8 cellular contexts compared by ENCODE assay signal in the genomic region with DNA sequence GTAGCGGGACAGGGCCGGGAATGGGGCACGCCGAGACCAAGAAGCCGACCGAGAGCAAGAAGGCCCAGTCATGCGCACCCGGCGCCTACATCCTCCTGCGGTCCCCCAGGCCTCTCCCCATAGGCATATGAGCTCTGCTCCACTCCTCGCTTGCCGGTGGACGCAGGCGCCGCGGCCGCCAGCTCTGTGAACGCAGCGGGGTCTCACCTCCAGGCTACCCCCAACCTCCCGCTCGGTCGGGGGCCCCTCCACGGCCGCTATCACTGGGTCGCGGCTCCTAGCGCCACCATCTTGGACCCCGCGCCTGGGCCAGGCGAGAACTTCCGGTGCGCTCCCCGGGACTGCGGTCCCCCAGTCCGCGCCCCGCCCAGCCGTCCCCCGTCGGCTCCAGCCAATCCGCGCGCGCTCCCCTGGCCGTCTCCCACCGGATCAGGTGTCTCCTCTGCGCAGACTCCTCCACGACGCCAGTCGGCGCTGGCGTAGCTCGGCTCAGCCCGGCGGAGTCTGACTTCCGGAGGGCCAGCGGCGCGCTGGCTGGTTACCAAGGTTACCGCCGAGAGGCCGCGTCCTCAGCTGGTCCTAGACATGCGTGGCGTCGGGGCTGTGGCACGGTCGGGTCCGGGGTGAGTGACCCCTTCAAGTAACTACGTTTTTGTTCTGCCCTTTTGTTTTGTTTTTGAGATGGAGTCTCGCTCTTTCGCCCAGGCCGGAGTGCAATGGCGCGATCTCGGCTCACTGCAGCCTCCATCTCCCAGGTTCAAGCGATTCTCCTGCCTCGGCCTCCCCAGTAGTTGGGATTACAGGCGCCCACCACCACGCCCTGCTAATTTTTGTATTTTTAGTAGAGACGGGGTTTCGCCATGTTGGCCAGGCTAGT. TPM values are rescaled to one million over a fixed set of nuclear protein-coding genes. Genes with fewer than 3 reads are reported as not detected.
DNase-seq lines count a peak whose midpoint lies in the region; TF ChIP-seq lines count a peak whose summit lies in the region.

A gene (minus strand): TSS at position 328 of the 877 bp plus-strand sequence. CDS start 7,612 bp downstream, outside the sequence.

- peaks cover 7% of the 10 kb centered on the region for H3K9me3 ChIP-seq in suprapubic skin

- WGBS in suprapubic skin, result 5% methylated on average over 29 of the region's 82 CpGs

- peak within 1 kb of the TSS; percentile 79 for H3K27ac ChIP-seq in suprapubic skin

- H3K4me1 ChIP-seq in suprapubic skin, result peaks cover 18% of the 10 kb centered on the region

- TF ChIP-seq POLR2A in suprapubic skin (IDR thresholded peaks at IDR 0.05), result peak in 1 of 2 donors; percentile 71

- TF ChIP-seq CTCF in GM06990 (IDR thresholded peaks at IDR 0.05; ENCODE audit: insufficient read depth, low read length, poor library complexity, severe bottlenecking) (peak; percentile 84), HFF-Myc (IDR thresholded peaks at IDR 0.05; ENCODE audit: low read depth, low read length, missing control alignments) (peak; percentile 72), suprapubic skin (IDR thresholded peaks at IDR 0.05) (peak; percentile 49 to 86)

- H3K27me3 ChIP-seq in GM06990 (replicated peaks; ENCODE audit: control insufficient read depth, insufficient read depth, low read length), result no peaks in the 10 kb centered on the region
- no peaks in the 10 kb centered on the region for H3K27me3 ChIP-seq in suprapubic skin

- TF ChIP-seq EP300 in suprapubic skin (IDR thresholded peaks at IDR 0.05), result no peak

- DNase-seq in GM06990 (ENCODE audit: extremely low read depth, insufficient read length) (peak; percentile 99), HFF-Myc (ENCODE audit: extremely low read depth, low read depth) (peak; percentile 81), NAMALWA (ENCODE audit: low spot score) (peak; percentile 89), SK-N-DZ (ENCODE audit: low spot score) (peak; percentile 97), glomerular endothelial cell (ENCODE audit: extremely low read depth, low read depth, low spot score) (peak; percentile 27), occipital lobe (lab: John Stamatoyannopoulos, UW) (peak; percentile 90), suprapubic skin (ENCODE audit: low spot score in 2 of 2) (peak; percentile 98)
- DNase-seq in activated naive CD4-positive, alpha-beta T cell treated with anti-CD3 and anti-CD28 coated beads, Interleukin-2, amount 50 U/mL, for 16 hours, result peak; percentile 99

- H3K4me3 ChIP-seq in GM06990 (replicated peaks; ENCODE audit: low read depth, low read length) (peak within 1 kb of the TSS; percentile 97), HFF-Myc (replicated peaks; ENCODE audit: low read depth, low read length) (peak within 1 kb of the TSS; percentile 76), suprapubic skin (peak within 1 kb of the TSS; percentile 94)

- H3K36me3 ChIP-seq in GM06990 (ENCODE audit: control insufficient read depth, insufficient read depth, low read length) (peaks cover 3% of the 10 kb centered on the region), suprapubic skin (peaks cover 11% of the 10 kb centered on the region)

RNA-seq across cellular contexts. Expression of the gene that starts here (rescaled TPM):
- polyA plus RNA-seq in SK-N-DZ (2014; cell fraction: cytosol; rRNA removed), result 23.8 and 27.3 TPM in 2 replicates
- polyA plus RNA-seq in SK-N-DZ (2014; cell fraction: nucleus; rRNA removed), result 49.0 and 56.4 TPM in 2 replicates
- total RNA-seq in glomerular endothelial cell (3.5 and 4.9 TPM in 2 replicates), occipital lobe (39.0 TPM), suprapubic skin (10 to 100 TPM in 1 of 4 donors, 1 to 10 TPM in 3; 2.5 to 10.1 (median 4.5) TPM)

Comparison
In these comparisons a context has a peak if more than half of its experiments do, and no peak if none do; other contexts are left out.
1. Peak in every context shown above with its lines: DNase-seq, H3K4me3 ChIP-seq and H3K27ac ChIP-seq.
2. DNase-seq: peak in every context shown above with its lines; median percentile 99 in GM06990; 99 in activated naive CD4-positive, alpha-beta T cell treated with anti-CD3 and anti-CD28 coated beads, Interleukin-2, amount 50 U/mL, for 16 hours; 98 in suprapubic skin; 97 in SK-N-DZ; 90 in occipital lobe; 89 in NAMALWA; 81 in HFF-Myc; 27 in glomerular endothelial cell.